19 cellular contexts compared by ENCODE assay signal in genomic region chr13:75405976-75406703, GRCh38.
DNase-seq lines count a peak whose midpoint lies in the region; ATAC-seq and TF ChIP-seq lines count a peak whose summit lies in the region.
"Had no signal": no experiment of that assay in that cellular context is flagged by ENCODE, and none has a peak within 500 bp of the region (broad histone marks: within the 10 kb centered on the region; RNA-seq: fewer than 3 reads in every experiment).

No MANE protein-coding gene starts in this region.

- peaks cover 7% of the 10 kb centered on the region for H3K9me3 Mint-ChIP-seq in neural progenitor cell
- H3K9me3 Mint-ChIP-seq in activated CD4-positive, alpha-beta memory T cell treated with anti-CD3 and anti-CD28 coated beads for 36 hours = no peaks in the 10 kb centered on the region
- H3K9me3 Mint-ChIP-seq in CD4-positive, alpha-beta T cell = no peaks in the 10 kb centered on the region
- H3K9me3 Mint-ChIP-seq: activated naive CD8-positive, alpha-beta T cell treated with anti-CD3 and anti-CD28 coated beads, Interleukin-2, amount 50 U/mL, for 24 hours; stimulated activated naive B cell treated with anti-CD40 and anti-IgM and Interleukin-4, amounts not matched to agents 10 μg/mL and 1 μg/mL and 100 μg/mL, for 72 hours had no signal

- TF ChIP-seq CTCF in neural progenitor cell (IDR thresholded peaks at IDR 0.05) = no peak
- no peak for TF ChIP-seq CTCF in CD4-positive, alpha-beta T cell (IDR thresholded peaks at IDR 0.05)

- DNase-seq in NCI-H69 (lab: John Stamatoyannopoulos, UW) (peak; percentile 78), fibroblast of the conjunctiva (ENCODE audit: low read depth) (peak; percentile 32), neural progenitor cell (ENCODE audit: low spot score) (peak; percentile 30)
- DNase-seq in activated CD4-positive, alpha-beta memory T cell treated with anti-CD3 and anti-CD28 coated beads for 36 hours = no peak
- DNase-seq in CD4-positive, alpha-beta T cell = no peak
- DNase-seq: activated CD4-positive, CD25-positive, alpha-beta regulatory T cell; activated naive CD8-positive, alpha-beta T cell treated with anti-CD3 and anti-CD28 coated beads, Interleukin-2, amount 50 U/mL, for 24 hours; activated T-cell treated with anti-CD3 and anti-CD28 coated beads for 4 hours; effector CD4-positive, alpha-beta T cell; GDM1; hypothalamus; NCI-H1105; pancreas; stimulated activated CD4-positive, alpha-beta T cell treated with anti-CD3 and anti-CD28 coated beads, Interleukin-4, amount 100 ng/mL, for 1 hour; stimulated activated naive B cell treated with anti-CD40 and anti-IgM and Interleukin-4, amounts not matched to agents 10 μg/mL and 1 μg/mL and 100 μg/mL, for 72 hours had no signal

- POLR2A ChIA-PET in activated CD4-positive, alpha-beta memory T cell treated with anti-CD3 and anti-CD28 coated beads for 36 hours (lab: Charles Lee) = no interaction called here
- POLR2A ChIA-PET in CD4-positive, alpha-beta T cell (lab: Charles Lee) = no interaction called here

- H3K9ac ChIP-seq in BLaER1 treated with 17β-estradiol and CSF1 and Interleukin-3, amounts not matched to agents 10 nM and 100 nM = no peak overlapping the region
- H3K9ac ChIP-seq in neural progenitor cell = no peak overlapping the region
- H3K9ac ChIP-seq: BLaER1 had no signal

- peak overlapping the region; percentile 18 for H3K27ac Mint-ChIP-seq in neural progenitor cell
- H3K27ac Mint-ChIP-seq in activated CD4-positive, alpha-beta memory T cell treated with anti-CD3 and anti-CD28 coated beads for 36 hours = no peak overlapping the region
- no peak overlapping the region for H3K27ac Mint-ChIP-seq in CD4-positive, alpha-beta T cell
- H3K27ac Mint-ChIP-seq: activated naive CD8-positive, alpha-beta T cell treated with anti-CD3 and anti-CD28 coated beads, Interleukin-2, amount 50 U/mL, for 24 hours; stimulated activated naive B cell treated with anti-CD40 and anti-IgM and Interleukin-4, amounts not matched to agents 10 μg/mL and 1 μg/mL and 100 μg/mL, for 72 hours had no signal

- H3K36me3 Mint-ChIP-seq in neural progenitor cell = peaks cover 1% of the 10 kb centered on the region
- no peaks in the 10 kb centered on the region for H3K36me3 Mint-ChIP-seq in activated CD4-positive, alpha-beta memory T cell treated with anti-CD3 and anti-CD28 coated beads for 36 hours
- no peaks in the 10 kb centered on the region for H3K36me3 Mint-ChIP-seq in CD4-positive, alpha-beta T cell (ENCODE audit: low read depth)
- H3K36me3 Mint-ChIP-seq: stimulated activated naive B cell treated with anti-CD40 and anti-IgM and Interleukin-4, amounts not matched to agents 10 μg/mL and 1 μg/mL and 100 μg/mL, for 72 hours had no signal

- intact Hi-C loops in activated CD4-positive, alpha-beta memory T cell treated with anti-CD3 and anti-CD28 coated beads for 36 hours (cut with micrococcal nuclease) = no loop called here
- intact Hi-C loops in CD4-positive, alpha-beta T cell (cut with DNase I, micrococcal nuclease) = no loop called here

- H3K79me2 ChIP-seq in neural progenitor cell (ENCODE audit: low read depth) = peaks cover 5% of the 10 kb centered on the region

- H3F3A ChIP-seq in neural progenitor cell (ENCODE audit: low read depth) = no peaks in the 10 kb centered on the region

- no peak for ATAC-seq in HG02870 (IDR thresholded peaks at IDR 0.05; ENCODE audit: unreplicated experiment)
- no peak for ATAC-seq in CD4-positive, alpha-beta T cell (ENCODE audit: poor library complexity)
- no peak for ATAC-seq in HG03196 (IDR thresholded peaks at IDR 0.05; ENCODE audit: unreplicated experiment)
- ATAC-seq: activated naive CD8-positive, alpha-beta T cell treated with anti-CD3 and anti-CD28 coated beads, Interleukin-2, amount 50 U/mL, for 24 hours; stimulated activated naive B cell treated with anti-CD40 and anti-IgM and Interleukin-4, amounts not matched to agents 10 μg/mL and 1 μg/mL and 100 μg/mL, for 72 hours had no signal

- peaks cover 7 to 40% (median 25%) of the 10 kb centered on the region in 11 experiments; a peak in 20 of 22 replicates for H3K9me3 ChIP-seq in BLaER1 treated with 17β-estradiol and CSF1 and Interleukin-3, amounts not matched to agents 10 nM and 100 nM (replicated peaks in 1 of 11)
- no peaks in the 10 kb centered on the region for H3K9me3 ChIP-seq in neural progenitor cell (ENCODE audit: low read depth)
- H3K9me3 ChIP-seq in CD4-positive, alpha-beta T cell (ENCODE audit: control insufficient read depth, low read length) = no peaks in the 10 kb centered on the region
- H3K9me3 ChIP-seq: pancreas had no signal

- H3K36me3 ChIP-seq in BLaER1 treated with 17β-estradiol and CSF1 and Interleukin-3, amounts not matched to agents 10 nM and 100 nM = peaks cover 0 to 11% (median 0%) of the 10 kb centered on the region in 11 experiments; a peak in 3 of 22 replicates
- no peaks in the 10 kb centered on the region for H3K36me3 ChIP-seq in neural progenitor cell
- H3K36me3 ChIP-seq: pancreas had no signal

- H3K4me3 Mint-ChIP-seq in neural progenitor cell = peak overlapping the region; percentile 37
- H3K4me3 Mint-ChIP-seq in activated CD4-positive, alpha-beta memory T cell treated with anti-CD3 and anti-CD28 coated beads for 36 hours = no peak overlapping the region
- no peak overlapping the region for H3K4me3 Mint-ChIP-seq in CD4-positive, alpha-beta T cell
- H3K4me3 Mint-ChIP-seq: activated naive CD8-positive, alpha-beta T cell treated with anti-CD3 and anti-CD28 coated beads, Interleukin-2, amount 50 U/mL, for 24 hours; stimulated activated naive B cell treated with anti-CD40 and anti-IgM and Interleukin-4, amounts not matched to agents 10 μg/mL and 1 μg/mL and 100 μg/mL, for 72 hours had no signal

- no peaks in the 10 kb centered on the region for H3K27me3 Mint-ChIP-seq in neural progenitor cell (ENCODE audit: insufficient read depth, low read depth)
- H3K27me3 Mint-ChIP-seq in activated CD4-positive, alpha-beta memory T cell treated with anti-CD3 and anti-CD28 coated beads for 36 hours = peaks cover 5% of the 10 kb centered on the region
- peaks cover 11% of the 10 kb centered on the region for H3K27me3 Mint-ChIP-seq in CD4-positive, alpha-beta T cell

- peaks cover 0 to 21% (median 0%) of the 10 kb centered on the region in 11 experiments; a peak in 3 of 22 replicates for H4K20me1 ChIP-seq in BLaER1 treated with 17β-estradiol and CSF1 and Interleukin-3, amounts not matched to agents 10 nM and 100 nM
- no peaks in the 10 kb centered on the region for H4K20me1 ChIP-seq in neural progenitor cell (ENCODE audit: low read depth)

- H3K27me3 ChIP-seq in BLaER1 treated with 17β-estradiol and CSF1 and Interleukin-3, amounts not matched to agents 10 nM and 100 nM = no peaks in the 10 kb centered on the region
- H3K27me3 ChIP-seq in neural progenitor cell = no peaks in the 10 kb centered on the region
- H3K27me3 ChIP-seq in CD4-positive, alpha-beta T cell (ENCODE audit: control insufficient read depth, insufficient read depth, low read length) = no peaks in the 10 kb centered on the region
- H3K27me3 ChIP-seq: BLaER1, pancreas had no signal

- no peak overlapping the region for H2AFZ ChIP-seq in neural progenitor cell (replicated peaks)

- H3K4me3 ChIP-seq in BLaER1 treated with 17β-estradiol and CSF1 and Interleukin-3, amounts not matched to agents 10 nM and 100 nM = no peak overlapping the region
- no peak overlapping the region for H3K4me3 ChIP-seq in neural progenitor cell
- H3K4me3 ChIP-seq: BLaER1, pancreas had no signal

- peak overlapping the region in 3 of 11 experiments; percentile 7 to 27 (median 26); a peak in 5 of 22 replicates for H3K27ac ChIP-seq in BLaER1 treated with 17β-estradiol and CSF1 and Interleukin-3, amounts not matched to agents 10 nM and 100 nM
- no peak overlapping the region for H3K27ac ChIP-seq in neural progenitor cell
- H3K27ac ChIP-seq in CD4-positive, alpha-beta T cell (ENCODE audit: low read depth, low read length) = no peak overlapping the region
- H3K27ac ChIP-seq: BLaER1, pancreas had no signal

- peaks cover 42% of the 10 kb centered on the region for H3K4me1 Mint-ChIP-seq in neural progenitor cell
- H3K4me1 Mint-ChIP-seq in activated CD4-positive, alpha-beta memory T cell treated with anti-CD3 and anti-CD28 coated beads for 36 hours (ENCODE audit: low read depth) = no peaks in the 10 kb centered on the region
- no peaks in the 10 kb centered on the region for H3K4me1 Mint-ChIP-seq in CD4-positive, alpha-beta T cell (ENCODE audit: low read depth)

- peak overlapping the region in 7 of 11 experiments; percentile 2 to 28 (median 12); a peak in 9 of 22 replicates for H3K4me2 ChIP-seq in BLaER1 treated with 17β-estradiol and CSF1 and Interleukin-3, amounts not matched to agents 10 nM and 100 nM
- peak overlapping the region; percentile 21 for H3K4me2 ChIP-seq in neural progenitor cell
- H3K4me2 ChIP-seq: BLaER1 had no signal

- H3K4me1 ChIP-seq in BLaER1 treated with 17β-estradiol and CSF1 and Interleukin-3, amounts not matched to agents 10 nM and 100 nM = peaks cover 0 to 18% (median 8%) of the 10 kb centered on the region in 10 experiments; a peak in 13 of 20 replicates
- H3K4me1 ChIP-seq in neural progenitor cell = peaks cover 12% of the 10 kb centered on the region

- CTCF ChIA-PET in activated CD4-positive, alpha-beta memory T cell treated with anti-CD3 and anti-CD28 coated beads for 36 hours (lab: Charles Lee) = no interaction called here
- CTCF ChIA-PET in CD4-positive, alpha-beta T cell (lab: Charles Lee) = no interaction called here

Comparison
In these comparisons a context has a peak if more than half of its experiments do, and no peak if none do; other contexts are left out.
1. DNase-seq: peak in NCI-H69 (single experiment), fibroblast of the conjunctiva (single experiment) and neural progenitor cell (single experiment); none in activated CD4-positive, alpha-beta memory T cell treated with anti-CD3 and anti-CD28 coated beads for 36 hours (single experiment) and CD4-positive, alpha-beta T cell (0 of 10).